In genomic region chr19:49374665-49375434, GRCh38 we compare ENCODE assay signal across 27 cellular contexts. TPM values are rescaled to one million over a fixed set of nuclear protein-coding genes. Genes with fewer than 3 reads are reported as not detected.
"Had no signal": no experiment of that assay in that cellular context is flagged by ENCODE, and none has a peak within 500 bp of the region (broad histone marks: within the 10 kb centered on the region; RNA-seq: fewer than 3 reads in every experiment).

No MANE protein-coding gene starts in this region.

- H3K27ac ChIP-seq: hepatocyte, ovary, spleen, stomach had no signal

- H3K4me1 Mint-ChIP-seq: endodermal cell, naive B cell had no signal

- H2AFZ ChIP-seq: hepatocyte had no signal

- H3K4me3 ChIP-seq: hepatocyte, ovary, spleen, stomach had no signal

- H3K79me2 ChIP-seq: hepatocyte had no signal

- H3K27me3 ChIP-seq: hepatocyte, ovary, spleen had no signal

- DNase-seq: cerebellar nuclear complex; effector CD4-positive, alpha-beta T cell; endodermal cell; erythroblast; foreskin melanocyte; head of caudate nucleus; mesendoderm; naive B cell; ovary; spleen; stimulated activated CD4-positive, alpha-beta T cell treated with anti-CD3 and anti-CD28 coated beads, Interleukin-15, amount 100 ng/mL, for 24 hours; stimulated activated CD4-positive, alpha-beta T cell treated with anti-CD3 and anti-CD28 coated beads, Interleukin-1b, Interleukin-23, amount 100 ng/mL, for 48 hours; stimulated activated CD4-positive, alpha-beta T cell treated with anti-CD3 and anti-CD28 coated beads, Interleukin-4, amount 100 ng/mL, for 24 hours; stimulated activated naive CD4-positive, alpha-beta T cell; stomach; substantia nigra; trophoblast cell had no signal

- H3K9me3 ChIP-seq: ovary had no signal

- H3K4me2 ChIP-seq: hepatocyte had no signal

- H3K27ac Mint-ChIP-seq: dendritic cell treated with granulocyte-macrophage colony-stimulating factor and Interleukin-4, amounts not matched to agents 40 ng/mL and 50 ng/mL, for 4 days; endodermal cell; nephron; progenitor cell of endocrine pancreas had no signal

- H3K4me1 ChIP-seq: spleen, stomach had no signal

- H3K36me3 ChIP-seq: ovary, spleen, stomach had no signal

- H3K4me3 Mint-ChIP-seq: dendritic cell treated with granulocyte-macrophage colony-stimulating factor and Interleukin-4, amounts not matched to agents 40 ng/mL and 50 ng/mL, for 4 days; endodermal cell; naive B cell; nephron had no signal

- ATAC-seq: right cardiac atrium had no signal

RNA-seq across cellular contexts. Expression of gene DKKL1, which starts 11.2 kb away (rescaled TPM):
- total RNA-seq: endothelial cell of umbilical vein, stomach had no signal

RNA-seq across cellular contexts. Expression of gene KASH5, which starts 13.2 kb away (rescaled TPM):
- total RNA-seq: endothelial cell of umbilical vein, hepatocyte, kidney epithelial cell, liver, lung microvascular endothelial cell, progenitor cell of endocrine pancreas, right cardiac atrium had no signal
- polyA plus RNA-seq: hepatocyte, liver, right cardiac atrium had no signal

RNA-seq across cellular contexts. Expression of gene CD37, which starts 39.6 kb away (rescaled TPM):
- total RNA-seq: endodermal cell, endothelial cell of umbilical vein, kidney epithelial cell, lung microvascular endothelial cell, progenitor cell of endocrine pancreas had no signal
- polyA plus RNA-seq: endothelial cell of umbilical vein had no signal

RNA-seq across cellular contexts. Expression of gene PTH2, which starts 48.4 kb away (rescaled TPM):
- total RNA-seq: endodermal cell, endothelial cell of umbilical vein, hepatocyte, kidney epithelial cell, liver, lung microvascular endothelial cell, ovary, progenitor cell of endocrine pancreas, right cardiac atrium, spleen, stomach had no signal
- polyA plus RNA-seq: endothelial cell of umbilical vein, hepatocyte, liver, ovary, right cardiac atrium, spleen, stomach, thymus had no signal
